Comparison of ENCODE assay signal across 27 cellular contexts in genomic region chr3:184290331-184290730, GRCh38. TPM values are rescaled to one million over a fixed set of nuclear protein-coding genes. Genes with fewer than 3 reads are reported as not detected.
"Had no signal": no experiment of that assay in that cellular context is flagged by ENCODE, and none has a peak within 500 bp of the region (broad histone marks: within the 10 kb centered on the region; RNA-seq: fewer than 3 reads in every experiment).

No MANE protein-coding gene starts in this region.

- H3K36me3 Mint-ChIP-seq: activated CD8-positive, alpha-beta memory T cell treated with anti-CD3 and anti-CD28 coated beads, Interleukin-2, amount 10 ng/mL, durations not matched to agents 7 days and 5 days; activated naive CD4-positive, alpha-beta T cell treated with anti-CD3 and anti-CD28 coated beads, Interleukin-2, amount 50 U/mL, for 24 hours had no signal

- H3K27ac ChIP-seq: breast epithelium, Peyer's patch, RWPE1, SJCRH30, WERI-Rb-1 had no signal

- H3K4me1 Mint-ChIP-seq: activated CD8-positive, alpha-beta memory T cell treated with anti-CD3 and anti-CD28 coated beads, Interleukin-2, amount 10 ng/mL, durations not matched to agents 7 days and 5 days; activated naive CD4-positive, alpha-beta T cell treated with anti-CD3 and anti-CD28 coated beads, Interleukin-2, amount 50 U/mL, for 24 hours had no signal

- H3K4me3 ChIP-seq: breast epithelium, Peyer's patch, SJCRH30 had no signal

- H3K4me1 ChIP-seq: breast epithelium, Peyer's patch, SJCRH30 had no signal

- H3K9me3 Mint-ChIP-seq: activated naive CD4-positive, alpha-beta T cell treated with anti-CD3 and anti-CD28 coated beads, Interleukin-2, amount 50 U/mL, for 24 hours; activated T-cell treated with anti-CD3 and anti-CD28 coated beads, Interleukin-2, amount 50 U/mL, for 24 hours; activated T-helper 1 cell treated with anti-CD3 and anti-CD28 coated beads, Interleukin-12 subunit alpha, Interleukin-12 subunit beta, Interleukin-2, Interleukin-4 antibody, amounts not matched to agents 30 ng/mL and 10 ng/mL and 1 ng/mL, durations not matched to agents 14 hours and 24 hours and 36 hours had no signal

- H3K27me3 ChIP-seq: breast epithelium, Peyer's patch, SJCRH30 had no signal

- H3K9me3 ChIP-seq: breast epithelium, Peyer's patch, SJCRH30, SK-N-SH had no signal

- H3K27ac Mint-ChIP-seq: activated CD8-positive, alpha-beta memory T cell treated with anti-CD3 and anti-CD28 coated beads, Interleukin-2, amount 10 ng/mL, durations not matched to agents 7 days and 5 days; activated naive CD4-positive, alpha-beta T cell treated with anti-CD3 and anti-CD28 coated beads, Interleukin-2, amount 50 U/mL, for 24 hours; activated T-cell treated with anti-CD3 and anti-CD28 coated beads, Interleukin-2, amount 50 U/mL, for 24 hours; activated T-helper 1 cell treated with anti-CD3 and anti-CD28 coated beads, Interleukin-12 subunit alpha, Interleukin-12 subunit beta, Interleukin-2, Interleukin-4 antibody, amounts not matched to agents 30 ng/mL and 10 ng/mL and 1 ng/mL, durations not matched to agents 14 hours and 24 hours and 36 hours had no signal

- H3K9ac ChIP-seq: SK-N-SH had no signal

- H3K4me2 ChIP-seq: SK-N-SH had no signal

- H3K4me3 Mint-ChIP-seq: activated CD8-positive, alpha-beta memory T cell treated with anti-CD3 and anti-CD28 coated beads, Interleukin-2, amount 10 ng/mL, durations not matched to agents 7 days and 5 days; activated naive CD4-positive, alpha-beta T cell treated with anti-CD3 and anti-CD28 coated beads, Interleukin-2, amount 50 U/mL, for 24 hours; activated T-cell treated with anti-CD3 and anti-CD28 coated beads, Interleukin-2, amount 50 U/mL, for 24 hours; activated T-helper 1 cell treated with anti-CD3 and anti-CD28 coated beads, Interleukin-12 subunit alpha, Interleukin-12 subunit beta, Interleukin-2, Interleukin-4 antibody, amounts not matched to agents 30 ng/mL and 10 ng/mL and 1 ng/mL, durations not matched to agents 14 hours and 24 hours and 36 hours had no signal

- DNase-seq: activated CD4-positive, alpha-beta T cell treated with anti-CD3 and anti-CD28 coated beads for 48 hours; activated CD4-positive, alpha-beta T cell treated with anti-CD3 and anti-CD28 coated beads, Interleukin-2, amount 50 U/mL, for 48 hours; activated CD4-positive, CD25-positive, alpha-beta regulatory T cell treated with anti-CD3 and anti-CD28 coated beads, Interleukin-2, amount 50 U/mL, for 72 hours; activated CD8-positive, alpha-beta memory T cell treated with anti-CD3 and anti-CD28 coated beads, Interleukin-2, amount 10 ng/mL, durations not matched to agents 7 days and 5 days; activated effector memory CD4-positive, alpha-beta T cell treated with Interleukin-2 at 50 U/mL for 16 hours; activated naive CD4-positive, alpha-beta T cell; activated T-cell treated with anti-CD3 and anti-CD28 coated beads, Interleukin-2, amount 50 U/mL, for 24 hours; aorta; Karpas-422; MM.1S; NCI-H1105; NCI-H1436 treated with DMSO at 0.1 percent for 48 hours; NCI-H187 treated with DMSO at 0.1 percent for 48 hours; NCI-H2081 treated with DMSO at 0.1 percent for 48 hours; NCI-H446; NCI-H524; Peyer's patch; Right ventricle myocardium superior; SJCRH30; SK-N-SH; T-helper 1 cell; WERI-Rb-1 had no signal

- H3K36me3 ChIP-seq: breast epithelium, Peyer's patch, SJCRH30, WERI-Rb-1 had no signal

RNA-seq across cellular contexts. Expression of gene ECE2, which starts 14.5 kb away (rescaled TPM):
- total RNA-seq: activated CD8-positive, alpha-beta memory T cell treated with anti-CD3 and anti-CD28 coated beads, Interleukin-2, amount 10 ng/mL, durations not matched to agents 7 days and 5 days; activated T-helper 1 cell treated with anti-CD3 and anti-CD28 coated beads, Interleukin-12 subunit alpha, Interleukin-12 subunit beta, Interleukin-2, Interleukin-4 antibody, amounts not matched to agents 30 ng/mL and 10 ng/mL and 1 ng/mL, durations not matched to agents 14 hours and 24 hours and 36 hours; aorta; breast epithelium; Peyer's patch; Right ventricle myocardium superior; SJCRH30; T-helper 2 cell treated with Interferon-gamma antibody and Interleukin-4, amounts not matched to agents 100 ng/mL and 5 ng/mL, for 36 hours had no signal
- polyA plus RNA-seq: aorta had no signal

RNA-seq across cellular contexts. Expression of gene CAMK2N2, which starts 29.0 kb away (rescaled TPM):
- total RNA-seq: breast epithelium, Peyer's patch, Right ventricle myocardium superior had no signal
- polyA plus RNA-seq: aorta had no signal
